Comparison of ENCODE assay signal across 25 cellular contexts in the genomic region with DNA sequence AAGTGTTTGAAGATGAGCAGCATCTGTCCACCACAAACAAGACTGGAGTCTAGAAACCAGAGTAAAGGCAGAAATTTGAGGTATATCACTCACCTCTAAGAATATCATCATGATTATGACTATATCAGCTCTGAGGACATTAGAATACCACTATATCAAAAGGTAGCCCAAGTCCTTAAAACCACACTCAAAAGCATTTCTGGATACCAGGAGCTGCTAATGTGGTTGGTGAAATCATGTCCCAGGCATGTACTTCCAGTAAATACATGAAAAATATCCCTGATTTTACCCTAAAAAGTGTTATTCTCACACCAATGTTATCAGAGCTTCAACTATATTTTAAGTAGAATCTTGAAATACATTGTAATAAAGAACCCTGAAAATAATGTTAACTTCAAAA.
DNase-seq lines count a peak whose midpoint lies in the region; ATAC-seq and TF ChIP-seq lines count a peak whose summit lies in the region.
"Had no signal": no experiment of that assay in that cellular context is flagged by ENCODE, and none has a peak within 500 bp of the region (broad histone marks: within the 10 kb centered on the region; RNA-seq: fewer than 3 reads in every experiment).

No MANE protein-coding gene starts in this region.

- H3K36me3 ChIP-seq in colonic mucosa = no peaks in the 10 kb centered on the region
- H3K36me3 ChIP-seq: BLaER1, SJCRH30 had no signal

- no peaks in the 10 kb centered on the region for H3K9me3 Mint-ChIP-seq in activated naive CD4-positive, alpha-beta T cell treated with anti-CD3 and anti-CD28 coated beads for 36 hours
- H3K9me3 Mint-ChIP-seq: CD4-positive, CD25-positive, alpha-beta regulatory T cell had no signal

- peak; percentile 4 for DNase-seq in EH (ENCODE audit: low read depth)
- peak; percentile 11 for DNase-seq in amniotic epithelial cell (ENCODE audit: low read depth)
- peak; percentile 15 for DNase-seq in fibroblast of the aortic adventitia (ENCODE audit: low read depth)
- DNase-seq in non-pigmented ciliary epithelial cell (ENCODE audit: low read depth) = peak; percentile 35
- no peak for DNase-seq in GM19240 (ENCODE audit: insufficient read length, low spot score)
- DNase-seq in activated naive CD4-positive, alpha-beta T cell treated with anti-CD3 and anti-CD28 coated beads for 36 hours = no peak
- DNase-seq in colonic mucosa = no peak
- DNase-seq: 8988T; ACHN; CD4-positive, CD25-positive, alpha-beta regulatory T cell; H7; Kasumi-1; NCI-H1105 treated with DMSO at 0.1 percent for 48 hours; NCI-H146; NCI-H2029; NCI-H446 treated with DMSO at 0.1 percent for 48 hours; NCI-H526; NCI-H82; NK-92 treated with Interleukin-12 subunit alpha and Interleukin-12 subunit beta, amount 100 ng/mL, for 24 hours; PC-3; SJCRH30 had no signal

- H3K27ac Mint-ChIP-seq in activated naive CD4-positive, alpha-beta T cell treated with anti-CD3 and anti-CD28 coated beads for 36 hours = no peak overlapping the region

- H3K9me3 ChIP-seq in colonic mucosa = no peaks in the 10 kb centered on the region
- H3K9me3 ChIP-seq: SJCRH30 had no signal

- H3K4me3 ChIP-seq in fibroblast of the aortic adventitia (ENCODE audit: low read depth, low read length) (no peak overlapping the region), colonic mucosa (no peak overlapping the region)
- H3K4me3 ChIP-seq: BLaER1, K562, SJCRH30 had no signal

- H3K27ac ChIP-seq in colonic mucosa = no peak overlapping the region
- H3K27ac ChIP-seq: BLaER1, SJCRH30 had no signal

- H3K4me3 Mint-ChIP-seq in activated naive CD4-positive, alpha-beta T cell treated with anti-CD3 and anti-CD28 coated beads for 36 hours = no peak overlapping the region
- H3K4me3 Mint-ChIP-seq: CD4-positive, CD25-positive, alpha-beta regulatory T cell had no signal

- no peak for ATAC-seq in esophagus mucosa
- ATAC-seq: HepG2, K562, PC-3 had no signal

- CTCF ChIA-PET in activated naive CD4-positive, alpha-beta T cell treated with anti-CD3 and anti-CD28 coated beads for 36 hours (lab: Charles Lee) = no interaction called here

- no peak for TF ChIP-seq CTCF in fibroblast of the aortic adventitia (IDR thresholded peaks at IDR 0.05; ENCODE audit: insufficient read depth, low read length)
- TF ChIP-seq CTCF in colonic mucosa (IDR thresholded peaks at IDR 0.05) = no peak

- H3K36me3 Mint-ChIP-seq in activated naive CD4-positive, alpha-beta T cell treated with anti-CD3 and anti-CD28 coated beads for 36 hours (ENCODE audit: low read depth) = no peaks in the 10 kb centered on the region
- H3K36me3 Mint-ChIP-seq: CD4-positive, CD25-positive, alpha-beta regulatory T cell had no signal

- H3K27me3 Mint-ChIP-seq in activated naive CD4-positive, alpha-beta T cell treated with anti-CD3 and anti-CD28 coated beads for 36 hours (ENCODE audit: low read depth) = peaks cover 12% of the 10 kb centered on the region
- H3K27me3 Mint-ChIP-seq: CD4-positive, CD25-positive, alpha-beta regulatory T cell had no signal

- no peak overlapping the region for H3K9ac ChIP-seq in colonic mucosa (ENCODE audit: low read depth in 2 of 2, low read length in 2 of 2)
- H3K9ac ChIP-seq: BLaER1 had no signal

- no peaks in the 10 kb centered on the region for H3K27me3 ChIP-seq in colonic mucosa
- H3K27me3 ChIP-seq: BLaER1, SJCRH30 had no signal

- intact Hi-C loops in activated naive CD4-positive, alpha-beta T cell treated with anti-CD3 and anti-CD28 coated beads for 36 hours (cut with micrococcal nuclease) = no loop called here
- intact Hi-C loops in colonic mucosa (cut with DNase I) = no loop called here

- H3K4me1 Mint-ChIP-seq in activated naive CD4-positive, alpha-beta T cell treated with anti-CD3 and anti-CD28 coated beads for 36 hours (ENCODE audit: low read depth) = no peaks in the 10 kb centered on the region
- H3K4me1 Mint-ChIP-seq: CD4-positive, CD25-positive, alpha-beta regulatory T cell had no signal

- H3K4me1 ChIP-seq in colonic mucosa = no peaks in the 10 kb centered on the region
- H3K4me1 ChIP-seq: BLaER1, SJCRH30 had no signal

Comparison
In these comparisons a context has a peak if more than half of its experiments do, and no peak if none do; other contexts are left out.
1. DNase-seq: peak in EH (single experiment), amniotic epithelial cell (single experiment), fibroblast of the aortic adventitia (single experiment) and non-pigmented ciliary epithelial cell (single experiment); none in GM19240 (single experiment), activated naive CD4-positive, alpha-beta T cell treated with anti-CD3 and anti-CD28 coated beads for 36 hours (single experiment) and colonic mucosa (single experiment).